In genomic region chr6:38554014-38554413, GRCh38 we compare ENCODE assay signal across 10 cellular contexts.
"Had no signal": no experiment of that assay in that cellular context is flagged by ENCODE, and none has a peak within 500 bp of the region (broad histone marks: within the 10 kb centered on the region; RNA-seq: fewer than 3 reads in every experiment).

No MANE protein-coding gene starts in this region.

- H3K27ac ChIP-seq: HL-60 had no signal

- H3K4me3 ChIP-seq: GM23248, HAP-1 had no signal

- H3K27ac Mint-ChIP-seq: IgD-negative memory B cell had no signal

- H3K9me3 ChIP-seq: HAP-1 had no signal

- ATAC-seq: HCT116, HepG2 had no signal

- DNase-seq: GOT3, H7, KBM-7 had no signal

- H3K36me3 ChIP-seq: HAP-1 had no signal

- H3K4me3 Mint-ChIP-seq: HFFc6, IgD-negative memory B cell had no signal

- H3K27me3 Mint-ChIP-seq: IgD-negative memory B cell had no signal

- H2AFZ ChIP-seq: GM23248 had no signal
